Comparison of ENCODE assay signal across 1 cellular context in the genomic region with DNA sequence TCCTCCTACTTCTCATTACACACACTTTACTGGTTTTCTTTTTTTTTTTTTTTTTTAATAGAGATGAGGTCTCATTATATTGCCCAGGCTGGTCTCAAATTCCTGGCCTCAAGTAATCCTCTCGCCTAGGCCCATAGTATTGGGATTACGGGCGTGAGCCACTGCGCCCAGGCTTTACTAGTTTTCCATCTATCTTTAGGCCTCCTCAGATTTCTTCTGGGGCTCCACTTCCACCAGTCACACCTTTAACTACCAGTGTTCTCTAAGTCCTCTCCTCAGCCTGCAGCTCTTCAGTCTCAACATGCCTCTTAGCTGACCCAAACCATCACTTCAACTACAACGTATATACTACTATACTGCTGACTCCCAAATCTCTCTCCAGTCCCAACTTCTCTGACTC.
TF ChIP-seq lines count a peak whose summit lies in the region.

No MANE protein-coding gene starts in this region.

TF ChIP-seq in GM12878, 131 proteins besides CTCF, POLR2A, EP300 and RAD21:
- TF ChIP-seq HDAC6 (IDR thresholded peaks at IDR 0.05; ENCODE audit: unreplicated experiment): no peak
- no peak for TF ChIP-seq RB1 (IDR thresholded peaks at IDR 0.05; ENCODE audit: borderline replicate concordance)
- no peak for TF ChIP-seq SMAD5 (IDR thresholded peaks at IDR 0.05; ENCODE audit: low read depth)
- TF ChIP-seq EED (IDR thresholded peaks at IDR 0.05; ENCODE audit: low read depth): no peak
- TF ChIP-seq MXI1 (IDR thresholded peaks at IDR 0.05; ENCODE audit: low read depth, low read length): no peak
- TF ChIP-seq SREBF1 (IDR thresholded peaks at IDR 0.05; ENCODE audit: low read length): no peak
- no peak for TF ChIP-seq FOS (IDR thresholded peaks at IDR 0.05; ENCODE audit: borderline replicate concordance, extremely low read depth, insufficient read length)
- TF ChIP-seq NFXL1 (IDR thresholded peaks at IDR 0.05; ENCODE audit: borderline replicate concordance): no peak
- TF ChIP-seq, protein P1, sequence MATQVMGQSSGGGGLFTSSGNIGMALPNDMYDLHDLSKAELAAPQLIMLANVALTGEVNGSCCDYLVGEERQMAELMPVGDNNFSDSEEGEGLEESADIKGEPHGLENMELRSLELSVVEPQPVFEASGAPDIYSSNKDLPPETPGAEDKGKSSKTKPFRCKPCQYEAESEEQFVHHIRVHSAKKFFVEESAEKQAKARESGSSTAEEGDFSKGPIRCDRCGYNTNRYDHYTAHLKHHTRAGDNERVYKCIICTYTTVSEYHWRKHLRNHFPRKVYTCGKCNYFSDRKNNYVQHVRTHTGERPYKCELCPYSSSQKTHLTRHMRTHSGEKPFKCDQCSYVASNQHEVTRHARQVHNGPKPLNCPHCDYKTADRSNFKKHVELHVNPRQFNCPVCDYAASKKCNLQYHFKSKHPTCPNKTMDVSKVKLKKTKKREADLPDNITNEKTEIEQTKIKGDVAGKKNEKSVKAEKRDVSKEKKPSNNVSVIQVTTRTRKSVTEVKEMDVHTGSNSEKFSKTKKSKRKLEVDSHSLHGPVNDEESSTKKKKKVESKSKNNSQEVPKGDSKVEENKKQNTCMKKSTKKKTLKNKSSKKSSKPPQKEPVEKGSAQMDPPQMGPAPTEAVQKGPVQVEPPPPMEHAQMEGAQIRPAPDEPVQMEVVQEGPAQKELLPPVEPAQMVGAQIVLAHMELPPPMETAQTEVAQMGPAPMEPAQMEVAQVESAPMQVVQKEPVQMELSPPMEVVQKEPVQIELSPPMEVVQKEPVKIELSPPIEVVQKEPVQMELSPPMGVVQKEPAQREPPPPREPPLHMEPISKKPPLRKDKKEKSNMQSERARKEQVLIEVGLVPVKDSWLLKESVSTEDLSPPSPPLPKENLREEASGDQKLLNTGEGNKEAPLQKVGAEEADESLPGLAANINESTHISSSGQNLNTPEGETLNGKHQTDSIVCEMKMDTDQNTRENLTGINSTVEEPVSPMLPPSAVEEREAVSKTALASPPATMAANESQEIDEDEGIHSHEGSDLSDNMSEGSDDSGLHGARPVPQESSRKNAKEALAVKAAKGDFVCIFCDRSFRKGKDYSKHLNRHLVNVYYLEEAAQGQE (IDR thresholded peaks at IDR 0.05; ENCODE audit: low read depth, low read length): no peak
TF ChIP-seq in GM12878: peak in this region for 0.
